In the genomic region with DNA sequence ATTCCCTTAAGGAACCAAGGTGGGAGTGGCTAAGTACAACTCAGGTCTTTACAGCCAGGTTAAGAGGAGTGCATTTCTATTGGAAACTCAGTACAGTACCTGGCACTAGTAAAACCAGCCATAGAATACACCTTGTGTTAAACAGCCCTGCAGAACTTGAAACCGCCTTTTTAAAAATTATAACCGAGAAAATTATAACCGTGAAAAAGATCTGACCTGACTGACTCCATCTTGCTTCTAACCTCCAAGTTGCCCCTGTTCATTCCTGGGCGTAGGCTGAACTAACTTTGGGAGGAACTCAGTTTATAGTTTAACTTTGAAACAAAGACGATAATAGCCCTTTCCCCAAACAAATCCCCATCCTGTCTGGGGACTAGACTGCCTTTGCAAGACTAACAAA, we compare ENCODE assay signal across 26 cellular contexts.
DNase-seq lines count a peak whose midpoint lies in the region; TF ChIP-seq lines count a peak whose summit lies in the region.
"Had no signal": no experiment of that assay in that cellular context is flagged by ENCODE, and none has a peak within 500 bp of the region (broad histone marks: within the 10 kb centered on the region; RNA-seq: fewer than 3 reads in every experiment).

No MANE protein-coding gene starts in this region.

- H3K79me2 ChIP-seq in ACC112 (ENCODE audit: control insufficient read depth, insufficient read depth, low read length, unreplicated experiment) = peaks cover under 1% of the 10 kb centered on the region

- DNase-seq in brain microvascular endothelial cell (no peak), hippocampal formation (lab: John Stamatoyannopoulos, UW) (no peak), DMS53 (lab: John Stamatoyannopoulos, UW) (no peak), lower leg skin (ENCODE audit: low spot score in 2 of 2) (no peak), ecto neural progenitor cell (ENCODE audit: low spot score) (no peak)
- DNase-seq: activated B cell treated with CpG ODN at 0.5 μM for 24 hours; activated CD4-positive, alpha-beta memory T cell treated with anti-CD3 and anti-CD28 coated beads for 36 hours; activated CD8-positive, alpha-beta memory T cell treated with anti-CD3 and anti-CD28 coated beads, Interleukin-2, amount 50 U/mL, for 48 hours; activated naive CD8-positive, alpha-beta T cell treated with anti-CD3 and anti-CD28 coated beads for 36 hours; DMS79 treated with DMSO at 0.1 percent for 48 hours; erythroblast; foreskin melanocyte; GOT3; NCI-H1105 treated with DMSO at 0.1 percent for 48 hours; NCI-H2081; NCI-H345; NCI-H774; nephron progenitor cell; sigmoid colon; stimulated activated CD8-positive, alpha-beta memory T cell treated with anti-CD3 and anti-CD28 coated beads, Interleukin-4, amount 100 ng/mL, for 48 hours; T1000; upper lobe of left lung had no signal

- H2AFZ ChIP-seq in ACC112 (ENCODE audit: low read length, unreplicated experiment) = no peak overlapping the region

- H3K4me1 ChIP-seq in ACC112 (ENCODE audit: control insufficient read depth, insufficient read depth, low read length, unreplicated experiment) (peaks cover 75% of the 10 kb centered on the region), HUES64 (ENCODE audit: insufficient read depth, low read length) (peaks cover 26% of the 10 kb centered on the region), mesodermal cell (ENCODE audit: control insufficient read depth, insufficient read depth, low read length, poor library complexity, severe bottlenecking) (peaks cover 35% of the 10 kb centered on the region)
- H3K4me1 ChIP-seq: upper lobe of left lung had no signal

- TF ChIP-seq POLR2A in lower leg skin (IDR thresholded peaks at IDR 0.05) = no peak

- intact Hi-C loops in lower leg skin (cut with DNase I; ENCODE audit: low total_unique reads) = no loop called here

- 90% methylated on average over 5 of the region's 5 CpGs for WGBS in HUES64
- WGBS in mesodermal cell (ENCODE audit: insufficient coverage in 2 of 2), 2 experiments = 88 to 95% methylated on average over 4 of the region's 5 CpGs
- WGBS in lower leg skin, 2 donors = 92 to 98% methylated on average over 5 of the region's 5 CpGs

- H3K9ac ChIP-seq in HUES64 (ENCODE audit: low read depth, low read length) = peak overlapping the region; percentile 45; the same call in 1 of the 2 replicates

- TF ChIP-seq CTCF in brain microvascular endothelial cell (IDR thresholded peaks at IDR 0.05; ENCODE audit: low read depth, low read length, missing control alignments) (no peak), lower leg skin (IDR thresholded peaks at IDR 0.05) (no peak)

- H3K27me3 ChIP-seq in ACC112 (ENCODE audit: insufficient read depth, low read length) (no peaks in the 10 kb centered on the region), HUES64 (ENCODE audit: insufficient read depth, low read length) (no peaks in the 10 kb centered on the region), brain microvascular endothelial cell (replicated peaks) (no peaks in the 10 kb centered on the region)
- H3K27me3 ChIP-seq: sigmoid colon, upper lobe of left lung had no signal

- H3K9me3 ChIP-seq in HUES64 (ENCODE audit: insufficient read depth, low read depth, low read length) (no peaks in the 10 kb centered on the region), mesodermal cell (ENCODE audit: control insufficient read depth, low read length) (peaks cover 2% of the 10 kb centered on the region)
- H3K9me3 ChIP-seq: sigmoid colon, upper lobe of left lung had no signal

- H3K4me3 ChIP-seq in ACC112 (ENCODE audit: low read depth, low read length) = no peak overlapping the region
- no peak overlapping the region for H3K4me3 ChIP-seq in HUES64 (ENCODE audit: low read length)
- H3K4me3 ChIP-seq in brain microvascular endothelial cell (ENCODE audit: low read depth, low read length) = no peak overlapping the region
- no peak overlapping the region for H3K4me3 ChIP-seq in mesodermal cell (ENCODE audit: extremely low read depth, insufficient read depth, low read length, poor library complexity, severe bottlenecking)
- H3K4me3 ChIP-seq in lower leg skin (ENCODE audit: low read depth, poor library complexity, severe bottlenecking) = no peak overlapping the region
- H3K4me3 ChIP-seq: sigmoid colon, upper lobe of left lung had no signal

- in situ Hi-C loops in brain microvascular endothelial cell (cut with HindIII; ENCODE audit: low pct_ligation_motif_present, low sequenced_read_pairs) = no loop called here

- H3K36me3 ChIP-seq in ACC112 (ENCODE audit: insufficient read depth, low read length) (0 out of 2 replicates have a peak, but pooled peaks cover 7% of the 10 kb centered on the region), HUES64 (ENCODE audit: insufficient read depth, low read length) (no peaks in the 10 kb centered on the region), brain microvascular endothelial cell (replicated peaks) (no peaks in the 10 kb centered on the region), mesodermal cell (ENCODE audit: control insufficient read depth, insufficient read depth, low read length) (peaks cover 21% of the 10 kb centered on the region)
- H3K36me3 ChIP-seq: sigmoid colon had no signal

- H3K27ac ChIP-seq in ACC112 (ENCODE audit: low read depth, low read length) (peak overlapping the region; percentile 99), HUES64 (ENCODE audit: low read depth, low read length) (peak overlapping the region; percentile 79), brain microvascular endothelial cell (peak overlapping the region; percentile 94), mesodermal cell (ENCODE audit: low read depth, low read length, severe bottlenecking) (peak overlapping the region; percentile 93)
- H3K27ac ChIP-seq: HL-60, upper lobe of left lung had no signal
